In genomic region chr6:149052350-149053106, GRCh38 we compare ENCODE assay signal across 13 cellular contexts.
A peak's percentile ranks its signal among the peaks of the same experiment; 100 is the strongest.
DNase-seq lines count a peak whose midpoint lies in the region; ATAC-seq and TF ChIP-seq lines count a peak whose summit lies in the region.
"Had no signal": no experiment of that assay in that cellular context is flagged by ENCODE, and none has a peak within 500 bp of the region (broad histone marks: within the 10 kb centered on the region; RNA-seq: fewer than 3 reads in every experiment).

No MANE protein-coding gene starts in this region.

- WGBS in esophagus squamous epithelium, 2 donors: 68 to 78% methylated on average over 6 of the region's 6 CpGs
- 66 to 71% (median 69%) methylated on average over 6 of the region's 6 CpGs for WGBS in ovary, 3 donors

- TF ChIP-seq POLR2A in esophagus squamous epithelium (IDR thresholded peaks at IDR 0.05) (no peak), ovary (IDR thresholded peaks at IDR 0.05) (no peak)

- H3K36me3 ChIP-seq in H7 (replicated peaks; ENCODE audit: control insufficient read depth, insufficient read depth, low read length) (no peaks in the 10 kb centered on the region), esophagus squamous epithelium (no peaks in the 10 kb centered on the region), ovary (no peaks in the 10 kb centered on the region)

- no peak for TF ChIP-seq CTCF in esophagus squamous epithelium (IDR thresholded peaks at IDR 0.05)
- TF ChIP-seq CTCF in foreskin keratinocyte (conservative IDR thresholded peaks at IDR 0.05): no peak
- TF ChIP-seq CTCF in ovary (IDR thresholded peaks at IDR 0.05): no peak

- no peaks in the 10 kb centered on the region for H3K9me3 ChIP-seq in esophagus squamous epithelium
- H3K9me3 ChIP-seq in ovary: no peaks in the 10 kb centered on the region

- ATAC-seq in GM18511 (IDR thresholded peaks at IDR 0.05; ENCODE audit: unreplicated experiment) (peak; percentile 39), GM21423 (IDR thresholded peaks at IDR 0.05; ENCODE audit: unreplicated experiment) (peak; percentile 31), HG03159 (IDR thresholded peaks at IDR 0.05; ENCODE audit: unreplicated experiment) (peak; percentile 52), foreskin keratinocyte (no peak)

- DNase-seq in amniotic epithelial cell (ENCODE audit: low read depth) (peak; percentile 38), H7 (no peak), esophagus squamous epithelium (lab: John Stamatoyannopoulos, UW) (no peak), foreskin keratinocyte (no peak), ovary (no peak)
- DNase-seq: CD4-positive, alpha-beta memory T cell; islet precursor cell; MM.1S; stimulated activated CD4-positive, alpha-beta T cell treated with anti-CD3 and anti-CD28 coated beads, Interleukin-4, amount 100 ng/mL, for 24 hours had no signal

- intact Hi-C loops in esophagus squamous epithelium (cut with DNase I) (no loop called here), ovary (cut with DNase I) (no loop called here)

- TF ChIP-seq EP300 in ovary (IDR thresholded peaks at IDR 0.05): no peak

- no peaks in the 10 kb centered on the region for H3K27me3 ChIP-seq in H7 (ENCODE audit: control insufficient read depth, insufficient read depth, low read length)
- no peaks in the 10 kb centered on the region for H3K27me3 ChIP-seq in esophagus squamous epithelium
- no peaks in the 10 kb centered on the region for H3K27me3 ChIP-seq in foreskin keratinocyte
- no peaks in the 10 kb centered on the region for H3K27me3 ChIP-seq in ovary

- H3K27ac ChIP-seq in esophagus squamous epithelium (no peak overlapping the region), foreskin keratinocyte (no peak overlapping the region), ovary (no peak overlapping the region)
- H3K27ac ChIP-seq: SK-N-MC had no signal

- H3K4me3 ChIP-seq in H7 (ENCODE audit: insufficient read depth, low read depth, low read length): no peak overlapping the region
- no peak overlapping the region for H3K4me3 ChIP-seq in esophagus squamous epithelium
- H3K4me3 ChIP-seq in ovary: no peak overlapping the region
- H3K4me3 ChIP-seq: SK-N-MC had no signal

- H3K4me1 ChIP-seq in esophagus squamous epithelium (no peaks in the 10 kb centered on the region), foreskin keratinocyte (peaks cover 7% of the 10 kb centered on the region), ovary (ENCODE audit: insufficient read depth) (no peaks in the 10 kb centered on the region)
